8 cellular contexts compared by ENCODE assay signal in the genomic region with DNA sequence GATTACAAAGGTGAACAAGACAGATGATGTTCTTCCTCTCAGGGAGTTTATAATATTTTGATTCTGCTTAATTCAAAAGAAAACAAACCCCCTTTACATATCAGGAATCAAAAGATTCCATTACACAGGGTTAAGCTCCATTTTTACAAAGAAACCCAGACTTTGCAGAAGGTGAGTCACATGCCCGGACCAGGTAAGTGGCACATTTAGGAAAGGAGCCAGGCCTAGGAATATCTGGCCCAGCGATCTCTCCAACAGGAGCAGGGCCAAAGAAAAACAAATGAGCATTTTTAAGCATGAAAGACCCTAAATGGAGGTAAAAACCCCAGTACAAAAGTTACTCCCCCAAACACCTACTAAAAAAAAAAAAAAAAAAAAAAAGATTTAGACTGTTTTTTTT. TPM values are rescaled to one million over a fixed set of nuclear protein-coding genes. Genes with fewer than 3 reads are reported as not detected.
DNase-seq lines count a peak whose midpoint lies in the region; ATAC-seq and TF ChIP-seq lines count a peak whose summit lies in the region.

No MANE protein-coding gene starts in this region.

- H3F3A ChIP-seq in DOHH2 (ENCODE audit: control insufficient read depth, insufficient read depth), result peaks cover 2% of the 10 kb centered on the region; the same call in 1 of the 2 replicates

- no peak for DNase-seq in Peyer's patch
- no peak for DNase-seq in epithelial cell of proximal tubule (ENCODE audit: low read depth)
- DNase-seq in progenitor cell of endocrine pancreas (ENCODE audit: low spot score, unreplicated experiment), result no peak
- no peak for DNase-seq in D341Med (ENCODE audit: low spot score)
- DNase-seq in left lobe of liver (ENCODE audit: low spot score), result no peak
- no peak for DNase-seq in effector CD8-positive, alpha-beta T cell (lab: John Stamatoyannopoulos, UW)

- TF ChIP-seq CTCF in DOHH2 (IDR thresholded peaks at IDR 0.05; ENCODE audit: low read depth, low read length, poor library complexity, severe bottlenecking), result no peak
- no peak for TF ChIP-seq CTCF in Peyer's patch (IDR thresholded peaks at IDR 0.05)
- no peak for TF ChIP-seq CTCF in epithelial cell of proximal tubule (conservative IDR thresholded peaks at IDR 0.05; ENCODE audit: low read depth, low read length)
- no peak for TF ChIP-seq CTCF in progenitor cell of endocrine pancreas (IDR thresholded peaks at IDR 0.05; ENCODE audit: unreplicated experiment)

- H3K27me3 ChIP-seq in DOHH2 (ENCODE audit: control insufficient read depth, low read length) (no peaks in the 10 kb centered on the region), Peyer's patch (no peaks in the 10 kb centered on the region)

- no peak overlapping the region for H3K27ac ChIP-seq in DOHH2 (ENCODE audit: low read depth, low read length)
- peak overlapping the region in 3 of 4 donors; percentile 90 to 99 (median 98) for H3K27ac ChIP-seq in Peyer's patch

- H3K36me3 ChIP-seq in DOHH2 (ENCODE audit: control insufficient read depth, low read length) (peaks cover 6% of the 10 kb centered on the region), Peyer's patch (no peaks in the 10 kb centered on the region)

- H3K4me3 Mint-ChIP-seq in progenitor cell of endocrine pancreas (ENCODE audit: low read depth), result peak overlapping the region; percentile 93

- TF ChIP-seq POLR2A in Peyer's patch (IDR thresholded peaks at IDR 0.05), result no peak

- H3K9me3 Mint-ChIP-seq in progenitor cell of endocrine pancreas (ENCODE audit: low read depth), result no peaks in the 10 kb centered on the region

- H3K4me1 ChIP-seq in DOHH2 (ENCODE audit: control insufficient read depth, low read length), result peaks cover 39% of the 10 kb centered on the region
- peaks cover 0 to 18% (median 6%) of the 10 kb centered on the region in 4 donors for H3K4me1 ChIP-seq in Peyer's patch

- no peaks in the 10 kb centered on the region for H3K9me2 ChIP-seq in DOHH2 (replicated peaks; ENCODE audit: control insufficient read depth, low read length)

- peaks cover 6% of the 10 kb centered on the region for H3K79me2 ChIP-seq in DOHH2 (ENCODE audit: control insufficient read depth, low read length)

- H3K4me3 ChIP-seq in DOHH2 (ENCODE audit: low read length) (peak overlapping the region; percentile 74), Peyer's patch (peak overlapping the region; percentile 60 to 89 (median 82)), epithelial cell of proximal tubule (ENCODE audit: low read depth, low read length) (peak overlapping the region; percentile 93)

- H3K27ac Mint-ChIP-seq in progenitor cell of endocrine pancreas, result peak overlapping the region; percentile 29

- no peaks in the 10 kb centered on the region for H4K20me1 ChIP-seq in DOHH2 (ENCODE audit: control insufficient read depth, insufficient read depth, low read depth, low read length)

- no peak for ATAC-seq in left lobe of liver
- no peak for ATAC-seq in GM21737 (IDR thresholded peaks at IDR 0.05; ENCODE audit: unreplicated experiment)

- H3K36me3 Mint-ChIP-seq in progenitor cell of endocrine pancreas (ENCODE audit: insufficient read depth), result peaks cover 7% of the 10 kb centered on the region

- no peaks in the 10 kb centered on the region for H3K27me3 Mint-ChIP-seq in progenitor cell of endocrine pancreas

- H3K4me1 Mint-ChIP-seq in progenitor cell of endocrine pancreas (ENCODE audit: low read depth), result peaks cover 21% of the 10 kb centered on the region

- H3K4me2 ChIP-seq in DOHH2 (ENCODE audit: low read length), result peak overlapping the region; percentile 69

- H3K9me3 ChIP-seq in DOHH2 (ENCODE audit: control insufficient read depth, insufficient read depth, low read length), result peaks cover 5% of the 10 kb centered on the region; the same call in 1 of the 2 replicates
- no peaks in the 10 kb centered on the region for H3K9me3 ChIP-seq in Peyer's patch

RNA-seq across cellular contexts. Expression of a gene that starts 1.1 kb away (rescaled TPM):
- total RNA-seq in Peyer's patch (10 to 100 TPM in 3 of 4 donors, 1 to 10 TPM in 1; 9.5 to 37.1 (median 18.5) TPM), epithelial cell of proximal tubule (19.7 and 28.2 TPM in 2 replicates), progenitor cell of endocrine pancreas (13.6 and 15.7 TPM in 2 replicates), left lobe of liver (5.8 TPM)

RNA-seq across cellular contexts. Expression of a gene that starts 50.0 kb away (rescaled TPM):
- total RNA-seq in Peyer's patch (10 to 100 TPM; 38.5 to 55.4 (median 52.6) TPM), epithelial cell of proximal tubule (25.8 and 30.4 TPM in 2 replicates), progenitor cell of endocrine pancreas (29.8 and 29.9 TPM in 2 replicates), left lobe of liver (8.7 TPM)
